1 cellular context compared by ENCODE assay signal in the genomic region with DNA sequence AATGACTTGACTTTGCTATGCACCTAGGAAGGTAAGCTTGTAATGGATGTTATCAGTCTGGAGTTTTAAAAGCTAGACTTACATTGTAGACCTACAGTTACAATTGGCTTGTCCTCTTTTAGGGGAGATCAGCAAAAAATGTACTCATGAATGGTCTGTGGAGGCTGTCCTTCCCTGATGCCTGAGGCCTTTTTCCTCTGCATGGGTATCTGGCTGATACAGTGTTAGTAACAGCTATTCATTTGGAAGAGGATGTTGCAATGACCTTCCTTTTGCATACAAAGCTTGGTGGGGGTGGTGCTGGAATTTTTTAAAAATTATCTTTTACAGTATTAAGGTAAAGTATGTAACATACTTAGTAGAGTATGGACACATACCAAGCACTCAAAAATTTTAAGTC.
TF ChIP-seq lines count a peak whose summit lies in the region.

No MANE protein-coding gene starts in this region.

TF ChIP-seq in WTC11, 78 proteins besides CTCF, POLR2A, EP300 and RAD21 (continued from another document):
- TF ChIP-seq, protein P1, sequence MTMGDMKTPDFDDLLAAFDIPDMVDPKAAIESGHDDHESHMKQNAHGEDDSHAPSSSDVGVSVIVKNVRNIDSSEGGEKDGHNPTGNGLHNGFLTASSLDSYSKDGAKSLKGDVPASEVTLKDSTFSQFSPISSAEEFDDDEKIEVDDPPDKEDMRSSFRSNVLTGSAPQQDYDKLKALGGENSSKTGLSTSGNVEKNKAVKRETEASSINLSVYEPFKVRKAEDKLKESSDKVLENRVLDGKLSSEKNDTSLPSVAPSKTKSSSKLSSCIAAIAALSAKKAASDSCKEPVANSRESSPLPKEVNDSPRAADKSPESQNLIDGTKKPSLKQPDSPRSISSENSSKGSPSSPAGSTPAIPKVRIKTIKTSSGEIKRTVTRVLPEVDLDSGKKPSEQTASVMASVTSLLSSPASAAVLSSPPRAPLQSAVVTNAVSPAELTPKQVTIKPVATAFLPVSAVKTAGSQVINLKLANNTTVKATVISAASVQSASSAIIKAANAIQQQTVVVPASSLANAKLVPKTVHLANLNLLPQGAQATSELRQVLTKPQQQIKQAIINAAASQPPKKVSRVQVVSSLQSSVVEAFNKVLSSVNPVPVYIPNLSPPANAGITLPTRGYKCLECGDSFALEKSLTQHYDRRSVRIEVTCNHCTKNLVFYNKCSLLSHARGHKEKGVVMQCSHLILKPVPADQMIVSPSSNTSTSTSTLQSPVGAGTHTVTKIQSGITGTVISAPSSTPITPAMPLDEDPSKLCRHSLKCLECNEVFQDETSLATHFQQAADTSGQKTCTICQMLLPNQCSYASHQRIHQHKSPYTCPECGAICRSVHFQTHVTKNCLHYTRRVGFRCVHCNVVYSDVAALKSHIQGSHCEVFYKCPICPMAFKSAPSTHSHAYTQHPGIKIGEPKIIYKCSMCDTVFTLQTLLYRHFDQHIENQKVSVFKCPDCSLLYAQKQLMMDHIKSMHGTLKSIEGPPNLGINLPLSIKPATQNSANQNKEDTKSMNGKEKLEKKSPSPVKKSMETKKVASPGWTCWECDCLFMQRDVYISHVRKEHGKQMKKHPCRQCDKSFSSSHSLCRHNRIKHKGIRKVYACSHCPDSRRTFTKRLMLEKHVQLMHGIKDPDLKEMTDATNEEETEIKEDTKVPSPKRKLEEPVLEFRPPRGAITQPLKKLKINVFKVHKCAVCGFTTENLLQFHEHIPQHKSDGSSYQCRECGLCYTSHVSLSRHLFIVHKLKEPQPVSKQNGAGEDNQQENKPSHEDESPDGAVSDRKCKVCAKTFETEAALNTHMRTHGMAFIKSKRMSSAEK (CRISPR knock-in tag; IDR thresholded peaks at IDR 0.05; ENCODE audit: borderline replicate concordance) = no peak
- no peak for TF ChIP-seq ZNF396 (CRISPR knock-in tag; IDR thresholded peaks at IDR 0.05; ENCODE audit: borderline replicate concordance)
- TF ChIP-seq MXD4 (CRISPR knock-in tag; IDR thresholded peaks at IDR 0.05; ENCODE audit: borderline replicate concordance) = no peak
- no peak for TF ChIP-seq ELF4 (CRISPR knock-in tag; IDR thresholded peaks at IDR 0.05; ENCODE audit: low read depth)
- TF ChIP-seq ZNF423 (CRISPR knock-in tag; IDR thresholded peaks at IDR 0.05) = no peak
- TF ChIP-seq, protein P2, sequence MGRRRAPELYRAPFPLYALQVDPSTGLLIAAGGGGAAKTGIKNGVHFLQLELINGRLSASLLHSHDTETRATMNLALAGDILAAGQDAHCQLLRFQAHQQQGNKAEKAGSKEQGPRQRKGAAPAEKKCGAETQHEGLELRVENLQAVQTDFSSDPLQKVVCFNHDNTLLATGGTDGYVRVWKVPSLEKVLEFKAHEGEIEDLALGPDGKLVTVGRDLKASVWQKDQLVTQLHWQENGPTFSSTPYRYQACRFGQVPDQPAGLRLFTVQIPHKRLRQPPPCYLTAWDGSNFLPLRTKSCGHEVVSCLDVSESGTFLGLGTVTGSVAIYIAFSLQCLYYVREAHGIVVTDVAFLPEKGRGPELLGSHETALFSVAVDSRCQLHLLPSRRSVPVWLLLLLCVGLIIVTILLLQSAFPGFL (CRISPR knock-in tag; IDR thresholded peaks at IDR 0.05; ENCODE audit: borderline replicate concordance) = no peak
TF ChIP-seq in WTC11: peak in this region for 0.
